ENCODE assay signal across 19 cellular contexts in the genomic region with DNA sequence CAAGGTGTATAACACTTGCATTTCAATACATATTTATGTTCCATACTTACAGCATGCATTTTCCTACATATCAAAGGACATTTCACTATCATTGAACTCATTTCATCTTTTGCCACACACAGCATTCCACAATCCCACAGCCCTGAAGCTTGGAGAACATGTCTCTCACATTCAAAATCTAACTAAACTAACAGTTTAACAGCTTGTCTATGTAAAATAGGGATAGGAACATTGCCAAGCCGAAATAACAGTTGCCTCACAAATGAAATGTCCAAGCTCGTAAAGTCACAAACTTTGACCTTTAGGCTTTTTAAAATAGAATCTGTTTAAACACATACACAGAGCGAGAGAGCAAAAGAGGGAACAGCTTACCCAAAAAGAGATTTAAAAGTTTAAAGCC.
"Had no signal": no experiment of that assay in that cellular context is flagged by ENCODE, and none has a peak within 500 bp of the region (broad histone marks: within the 10 kb centered on the region; RNA-seq: fewer than 3 reads in every experiment).

No MANE protein-coding gene starts in this region.

- H3K27ac ChIP-seq: left lung, parathyroid adenoma, tibial artery, vagina had no signal

- DNase-seq: activated CD4-positive, alpha-beta T cell treated with anti-CD3 and anti-CD28 coated beads for 1 hour; activated CD4-positive, alpha-beta T cell treated with anti-CD3 and anti-CD28 coated beads, Interleukin-2, amount 50 U/mL, for 48 hours; activated naive CD4-positive, alpha-beta T cell treated with Interleukin-2 at 50 U/mL for 16 hours; activated naive CD8-positive, alpha-beta T cell treated with anti-CD3 and anti-CD28 coated beads, Interleukin-2, amount 50 U/mL, for 24 hours; aorta; dermis blood vessel endothelial cell; endodermal cell; erythroblast; hypothalamus; kidney; left lung; nephron progenitor cell; stimulated activated CD4-positive, alpha-beta T cell treated with anti-CD3 and anti-CD28 coated beads, Interleukin-2, amount 100 ng/mL, for 48 hours; SW 1271; tibial artery had no signal

- ATAC-seq: activated naive CD8-positive, alpha-beta T cell treated with anti-CD3 and anti-CD28 coated beads, Interleukin-2, amount 50 U/mL, for 24 hours; activated T-helper 17 cell treated with anti-CD3 and anti-CD28 coated beads, Interleukin-2, amount 50 U/mL, for 72 hours; left lung; stimulated activated memory B cell treated with anti-CD40 and anti-IgM and Interleukin-4, amounts not matched to agents 10 μg/mL and 1 μg/mL and 100 μg/mL, for 72 hours had no signal

- H3K27me3 ChIP-seq: left lung, tibial artery, vagina had no signal

- H3K36me3 ChIP-seq: vagina had no signal

- H3K9me3 ChIP-seq: left lung, tibial artery, vagina had no signal

- H3K4me3 ChIP-seq: left lung, tibial artery, vagina had no signal

- H3K9ac ChIP-seq: parathyroid adenoma had no signal

- H3K4me1 ChIP-seq: left lung, parathyroid adenoma, tibial artery, vagina had no signal

- H3K79me2 ChIP-seq: parathyroid adenoma had no signal
